Comparison of ENCODE assay signal across 1 cellular context in genomic region chr5:122915717-122916399, GRCh38.
TF ChIP-seq lines count a peak whose summit lies in the region.

No MANE protein-coding gene starts in this region.

TF ChIP-seq in HepG2, 621 proteins besides CTCF, POLR2A, EP300 and RAD21 (continued from another document):
- TF ChIP-seq, protein P1, sequence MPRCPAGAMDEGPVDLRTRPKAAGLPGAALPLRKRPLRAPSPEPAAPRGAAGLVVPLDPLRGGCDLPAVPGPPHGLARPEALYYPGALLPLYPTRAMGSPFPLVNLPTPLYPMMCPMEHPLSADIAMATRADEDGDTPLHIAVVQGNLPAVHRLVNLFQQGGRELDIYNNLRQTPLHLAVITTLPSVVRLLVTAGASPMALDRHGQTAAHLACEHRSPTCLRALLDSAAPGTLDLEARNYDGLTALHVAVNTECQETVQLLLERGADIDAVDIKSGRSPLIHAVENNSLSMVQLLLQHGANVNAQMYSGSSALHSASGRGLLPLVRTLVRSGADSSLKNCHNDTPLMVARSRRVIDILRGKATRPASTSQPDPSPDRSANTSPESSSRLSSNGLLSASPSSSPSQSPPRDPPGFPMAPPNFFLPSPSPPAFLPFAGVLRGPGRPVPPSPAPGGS (CRISPR knock-in tag; IDR thresholded peaks at IDR 0.05): no peak
- TF ChIP-seq MXD3 (CRISPR knock-in tag; IDR thresholded peaks at IDR 0.05) (no peak), ELF3 (CRISPR knock-in tag; IDR thresholded peaks at IDR 0.05) (no peak), SIX4 (CRISPR knock-in tag; IDR thresholded peaks at IDR 0.05) (no peak), NAIF1 (CRISPR knock-in tag; IDR thresholded peaks at IDR 0.05; ENCODE audit: borderline replicate concordance) (no peak), ZNF883 (CRISPR knock-in tag; IDR thresholded peaks at IDR 0.05; ENCODE audit: not compliant biosample characterization) (no peak), FOXK1 (CRISPR knock-in tag; IDR thresholded peaks at IDR 0.05; ENCODE audit: borderline replicate concordance, low read depth) (peak; percentile 53; the same call in 1 of the 2 replicates), CBFB (CRISPR knock-in tag; IDR thresholded peaks at IDR 0.05) (no peak), NPAS2 (CRISPR knock-in tag; IDR thresholded peaks at IDR 0.05; ENCODE audit: borderline replicate concordance) (no peak), ZNF225 (CRISPR knock-in tag; IDR thresholded peaks at IDR 0.05) (no peak), RFX5 (IDR thresholded peaks at IDR 0.05; ENCODE audit: low read depth, low read length) (no peak), CEBPG (CRISPR knock-in tag; IDR thresholded peaks at IDR 0.05) (0 out of 2 replicates have a peak, but pooled peaks have one; percentile 18), FOXA3 (CRISPR knock-in tag; IDR thresholded peaks at IDR 0.05) (peak; percentile 71; the same call in 1 of the 2 replicates), ZNF629 (CRISPR knock-in tag; conservative IDR thresholded peaks at IDR 0.05) (no peak), MEF2D (CRISPR knock-in tag; IDR thresholded peaks at IDR 0.05) (no peak), FOXA1 (IDR thresholded peaks at IDR 0.05) (no peak), FOXA1 (CRISPR knock-in tag; IDR thresholded peaks at IDR 0.05) (0 out of 2 replicates have a peak, but pooled peaks have one; percentile 31), MTA1 (CRISPR knock-in tag; IDR thresholded peaks at IDR 0.05; ENCODE audit: borderline replicate concordance) (no peak), ZNF280D (CRISPR knock-in tag; IDR thresholded peaks at IDR 0.05) (no peak), TAF15 (IDR thresholded peaks at IDR 0.05; ENCODE audit: low read depth, low read length, poor library complexity, severe bottlenecking) (no peak), SOX5 (CRISPR knock-in tag; IDR thresholded peaks at IDR 0.05; ENCODE audit: borderline replicate concordance) (peak; percentile 37; the same call in 1 of the 2 replicates), POGZ (CRISPR knock-in tag; IDR thresholded peaks at IDR 0.05) (no peak), SOX6 (IDR thresholded peaks at IDR 0.05) (no peak), SOX6 (CRISPR knock-in tag; IDR thresholded peaks at IDR 0.05) (peak; percentile 73), SOX13 (IDR thresholded peaks at IDR 0.05) (no peak), SOX13 (CRISPR knock-in tag; conservative IDR thresholded peaks at IDR 0.05 in 1 of 2, IDR thresholded peaks at IDR 0.05 in 1 of 2) (peak in 1 of 2 experiments; percentile 53; a peak in 2 of 4 replicates), ZBTB10 (CRISPR knock-in tag; IDR thresholded peaks at IDR 0.05; ENCODE audit: borderline replicate concordance) (no peak)
- TF ChIP-seq, protein P2, sequence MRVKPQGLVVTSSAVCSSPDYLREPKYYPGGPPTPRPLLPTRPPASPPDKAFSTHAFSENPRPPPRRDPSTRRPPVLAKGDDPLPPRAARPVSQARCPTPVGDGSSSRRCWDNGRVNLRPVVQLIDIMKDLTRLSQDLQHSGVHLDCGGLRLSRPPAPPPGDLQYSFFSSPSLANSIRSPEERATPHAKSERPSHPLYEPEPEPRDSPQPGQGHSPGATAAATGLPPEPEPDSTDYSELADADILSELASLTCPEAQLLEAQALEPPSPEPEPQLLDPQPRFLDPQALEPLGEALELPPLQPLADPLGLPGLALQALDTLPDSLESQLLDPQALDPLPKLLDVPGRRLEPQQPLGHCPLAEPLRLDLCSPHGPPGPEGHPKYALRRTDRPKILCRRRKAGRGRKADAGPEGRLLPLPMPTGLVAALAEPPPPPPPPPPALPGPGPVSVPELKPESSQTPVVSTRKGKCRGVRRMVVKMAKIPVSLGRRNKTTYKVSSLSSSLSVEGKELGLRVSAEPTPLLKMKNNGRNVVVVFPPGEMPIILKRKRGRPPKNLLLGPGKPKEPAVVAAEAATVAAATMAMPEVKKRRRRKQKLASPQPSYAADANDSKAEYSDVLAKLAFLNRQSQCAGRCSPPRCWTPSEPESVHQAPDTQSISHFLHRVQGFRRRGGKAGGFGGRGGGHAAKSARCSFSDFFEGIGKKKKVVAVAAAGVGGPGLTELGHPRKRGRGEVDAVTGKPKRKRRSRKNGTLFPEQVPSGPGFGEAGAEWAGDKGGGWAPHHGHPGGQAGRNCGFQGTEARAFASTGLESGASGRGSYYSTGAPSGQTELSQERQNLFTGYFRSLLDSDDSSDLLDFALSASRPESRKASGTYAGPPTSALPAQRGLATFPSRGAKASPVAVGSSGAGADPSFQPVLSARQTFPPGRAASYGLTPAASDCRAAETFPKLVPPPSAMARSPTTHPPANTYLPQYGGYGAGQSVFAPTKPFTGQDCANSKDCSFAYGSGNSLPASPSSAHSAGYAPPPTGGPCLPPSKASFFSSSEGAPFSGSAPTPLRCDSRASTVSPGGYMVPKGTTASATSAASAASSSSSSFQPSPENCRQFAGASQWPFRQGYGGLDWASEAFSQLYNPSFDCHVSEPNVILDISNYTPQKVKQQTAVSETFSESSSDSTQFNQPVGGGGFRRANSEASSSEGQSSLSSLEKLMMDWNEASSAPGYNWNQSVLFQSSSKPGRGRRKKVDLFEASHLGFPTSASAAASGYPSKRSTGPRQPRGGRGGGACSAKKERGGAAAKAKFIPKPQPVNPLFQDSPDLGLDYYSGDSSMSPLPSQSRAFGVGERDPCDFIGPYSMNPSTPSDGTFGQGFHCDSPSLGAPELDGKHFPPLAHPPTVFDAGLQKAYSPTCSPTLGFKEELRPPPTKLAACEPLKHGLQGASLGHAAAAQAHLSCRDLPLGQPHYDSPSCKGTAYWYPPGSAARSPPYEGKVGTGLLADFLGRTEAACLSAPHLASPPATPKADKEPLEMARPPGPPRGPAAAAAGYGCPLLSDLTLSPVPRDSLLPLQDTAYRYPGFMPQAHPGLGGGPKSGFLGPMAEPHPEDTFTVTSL (CRISPR knock-in tag; IDR thresholded peaks at IDR 0.05; ENCODE audit: borderline replicate concordance): peak; percentile 22; the same call in 1 of the 2 replicates
- TF ChIP-seq, protein P3, sequence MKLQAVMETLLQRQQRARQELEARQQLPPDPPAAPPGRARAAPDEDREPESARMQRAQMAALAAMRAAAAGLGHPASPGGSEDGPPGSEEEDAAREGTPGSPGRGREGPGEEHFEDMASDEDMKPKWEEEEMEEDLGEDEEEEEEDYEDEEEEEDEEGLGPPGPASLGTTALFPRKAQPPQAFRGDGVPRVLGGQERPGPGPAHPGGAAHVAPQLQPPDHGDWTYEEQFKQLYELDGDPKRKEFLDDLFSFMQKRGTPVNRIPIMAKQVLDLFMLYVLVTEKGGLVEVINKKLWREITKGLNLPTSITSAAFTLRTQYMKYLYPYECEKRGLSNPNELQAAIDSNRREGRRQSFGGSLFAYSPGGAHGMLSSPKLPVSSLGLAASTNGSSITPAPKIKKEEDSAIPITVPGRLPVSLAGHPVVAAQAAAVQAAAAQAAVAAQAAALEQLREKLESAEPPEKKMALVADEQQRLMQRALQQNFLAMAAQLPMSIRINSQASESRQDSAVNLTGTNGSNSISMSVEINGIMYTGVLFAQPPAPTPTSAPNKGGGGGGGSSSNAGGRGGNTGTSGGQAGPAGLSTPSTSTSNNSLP (IDR thresholded peaks at IDR 0.05; ENCODE audit: low read depth, low read length): 0 out of 2 replicates have a peak, but pooled peaks have one; percentile 33
- TF ChIP-seq, protein P4, sequence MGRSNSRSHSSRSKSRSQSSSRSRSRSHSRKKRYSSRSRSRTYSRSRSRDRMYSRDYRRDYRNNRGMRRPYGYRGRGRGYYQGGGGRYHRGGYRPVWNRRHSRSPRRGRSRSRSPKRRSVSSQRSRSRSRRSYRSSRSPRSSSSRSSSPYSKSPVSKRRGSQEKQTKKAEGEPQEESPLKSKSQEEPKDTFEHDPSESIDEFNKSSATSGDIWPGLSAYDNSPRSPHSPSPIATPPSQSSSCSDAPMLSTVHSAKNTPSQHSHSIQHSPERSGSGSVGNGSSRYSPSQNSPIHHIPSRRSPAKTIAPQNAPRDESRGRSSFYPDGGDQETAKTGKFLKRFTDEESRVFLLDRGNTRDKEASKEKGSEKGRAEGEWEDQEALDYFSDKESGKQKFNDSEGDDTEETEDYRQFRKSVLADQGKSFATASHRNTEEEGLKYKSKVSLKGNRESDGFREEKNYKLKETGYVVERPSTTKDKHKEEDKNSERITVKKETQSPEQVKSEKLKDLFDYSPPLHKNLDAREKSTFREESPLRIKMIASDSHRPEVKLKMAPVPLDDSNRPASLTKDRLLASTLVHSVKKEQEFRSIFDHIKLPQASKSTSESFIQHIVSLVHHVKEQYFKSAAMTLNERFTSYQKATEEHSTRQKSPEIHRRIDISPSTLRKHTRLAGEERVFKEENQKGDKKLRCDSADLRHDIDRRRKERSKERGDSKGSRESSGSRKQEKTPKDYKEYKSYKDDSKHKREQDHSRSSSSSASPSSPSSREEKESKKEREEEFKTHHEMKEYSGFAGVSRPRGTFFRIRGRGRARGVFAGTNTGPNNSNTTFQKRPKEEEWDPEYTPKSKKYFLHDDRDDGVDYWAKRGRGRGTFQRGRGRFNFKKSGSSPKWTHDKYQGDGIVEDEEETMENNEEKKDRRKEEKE (IDR thresholded peaks at IDR 0.05): no peak
- TF ChIP-seq, protein P5, sequence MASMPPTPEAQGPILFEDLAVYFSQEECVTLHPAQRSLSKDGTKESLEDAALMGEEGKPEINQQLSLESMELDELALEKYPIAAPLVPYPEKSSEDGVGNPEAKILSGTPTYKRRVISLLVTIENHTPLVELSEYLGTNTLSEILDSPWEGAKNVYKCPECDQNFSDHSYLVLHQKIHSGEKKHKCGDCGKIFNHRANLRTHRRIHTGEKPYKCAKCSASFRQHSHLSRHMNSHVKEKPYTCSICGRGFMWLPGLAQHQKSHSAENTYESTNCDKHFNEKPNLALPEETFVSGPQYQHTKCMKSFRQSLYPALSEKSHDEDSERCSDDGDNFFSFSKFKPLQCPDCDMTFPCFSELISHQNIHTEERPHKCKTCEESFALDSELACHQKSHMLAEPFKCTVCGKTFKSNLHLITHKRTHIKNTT (CRISPR knock-in tag; IDR thresholded peaks at IDR 0.05): no peak
